In genomic region chr12:104334581-104334980, GRCh38 we compare ENCODE assay signal across 2 cellular contexts.
TF ChIP-seq lines count a peak whose summit lies in the region.

No MANE protein-coding gene starts in this region.

TF ChIP-seq in IMR-90, 13 proteins besides CTCF, POLR2A, EP300 and RAD21:
- TF ChIP-seq CEBPB (IDR thresholded peaks at IDR 0.05; ENCODE audit: low read depth, low read length) = no peak
- no peak for TF ChIP-seq RCOR1 (IDR thresholded peaks at IDR 0.05; ENCODE audit: insufficient replicate concordance, low read length)

TF ChIP-seq in WTC11, 78 proteins besides CTCF, POLR2A, EP300 and RAD21:
- TF ChIP-seq SMAD3 (CRISPR knock-in tag; IDR thresholded peaks at IDR 0.05; ENCODE audit: borderline replicate concordance) = no peak
- no peak for TF ChIP-seq ZNF671 (CRISPR knock-in tag; IDR thresholded peaks at IDR 0.05)
- no peak for TF ChIP-seq CDX4 (CRISPR knock-in tag; IDR thresholded peaks at IDR 0.05; ENCODE audit: borderline replicate concordance)
- no peak for TF ChIP-seq IRF2 (CRISPR knock-in tag; IDR thresholded peaks at IDR 0.05; ENCODE audit: borderline replicate concordance, low read depth)
- no peak for TF ChIP-seq NR3C1 (CRISPR knock-in tag; conservative IDR thresholded peaks at IDR 0.05; ENCODE audit: low read depth)
- TF ChIP-seq FOXP4 (CRISPR knock-in tag; IDR thresholded peaks at IDR 0.05) = no peak
- no peak for TF ChIP-seq ERG (CRISPR knock-in tag; IDR thresholded peaks at IDR 0.05)
- no peak for TF ChIP-seq FOXP1 (CRISPR knock-in tag; IDR thresholded peaks at IDR 0.05; ENCODE audit: borderline replicate concordance)
- TF ChIP-seq ZNF138 (CRISPR knock-in tag; conservative IDR thresholded peaks at IDR 0.05) = no peak
- no peak for TF ChIP-seq PRRX2 (CRISPR knock-in tag; IDR thresholded peaks at IDR 0.05)
- no peak for TF ChIP-seq MYBL2 (CRISPR knock-in tag; IDR thresholded peaks at IDR 0.05)
- no peak for TF ChIP-seq FOXK1 (CRISPR knock-in tag; IDR thresholded peaks at IDR 0.05)
TF ChIP-seq in WTC11: peak in this region for 0.
